1 cellular context compared by ENCODE assay signal in the genomic region with DNA sequence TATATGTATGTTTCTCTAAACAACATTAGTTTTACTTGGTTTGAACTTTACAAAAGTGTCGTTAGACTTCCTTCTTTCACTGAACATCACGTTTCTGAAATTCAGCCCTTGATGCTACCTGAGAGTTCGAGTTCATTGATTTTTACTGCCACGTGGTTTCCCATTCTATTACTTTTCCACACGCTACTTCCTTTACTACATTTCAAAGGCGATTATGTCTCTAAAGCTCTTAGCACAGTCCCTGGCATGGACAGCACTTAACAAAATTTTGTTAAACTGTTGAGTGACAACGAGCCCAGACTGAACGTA.
TF ChIP-seq lines count a peak whose summit lies in the region.

No MANE protein-coding gene starts in this region.

TF ChIP-seq in K562, 482 proteins besides CTCF, POLR2A, EP300 and RAD21 (continued from another document and continues in another):
- TF ChIP-seq, protein P1, sequence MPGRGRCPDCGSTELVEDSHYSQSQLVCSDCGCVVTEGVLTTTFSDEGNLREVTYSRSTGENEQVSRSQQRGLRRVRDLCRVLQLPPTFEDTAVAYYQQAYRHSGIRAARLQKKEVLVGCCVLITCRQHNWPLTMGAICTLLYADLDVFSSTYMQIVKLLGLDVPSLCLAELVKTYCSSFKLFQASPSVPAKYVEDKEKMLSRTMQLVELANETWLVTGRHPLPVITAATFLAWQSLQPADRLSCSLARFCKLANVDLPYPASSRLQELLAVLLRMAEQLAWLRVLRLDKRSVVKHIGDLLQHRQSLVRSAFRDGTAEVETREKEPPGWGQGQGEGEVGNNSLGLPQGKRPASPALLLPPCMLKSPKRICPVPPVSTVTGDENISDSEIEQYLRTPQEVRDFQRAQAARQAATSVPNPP (IDR thresholded peaks at IDR 0.05; ENCODE audit: borderline replicate concordance, insufficient read depth, insufficient read length) = no peak
- TF ChIP-seq SIN3A (IDR thresholded peaks at IDR 0.05; ENCODE audit: borderline replicate concordance in 2 of 2, control insufficient read depth in 1 of 2, low read depth in 2 of 2, low read length in 2 of 2) = no peak
- TF ChIP-seq, protein P2, sequence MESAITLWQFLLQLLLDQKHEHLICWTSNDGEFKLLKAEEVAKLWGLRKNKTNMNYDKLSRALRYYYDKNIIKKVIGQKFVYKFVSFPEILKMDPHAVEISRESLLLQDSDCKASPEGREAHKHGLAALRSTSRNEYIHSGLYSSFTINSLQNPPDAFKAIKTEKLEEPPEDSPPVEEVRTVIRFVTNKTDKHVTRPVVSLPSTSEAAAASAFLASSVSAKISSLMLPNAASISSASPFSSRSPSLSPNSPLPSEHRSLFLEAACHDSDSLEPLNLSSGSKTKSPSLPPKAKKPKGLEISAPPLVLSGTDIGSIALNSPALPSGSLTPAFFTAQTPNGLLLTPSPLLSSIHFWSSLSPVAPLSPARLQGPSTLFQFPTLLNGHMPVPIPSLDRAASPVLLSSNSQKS (CRISPR knock-in tag; IDR thresholded peaks at IDR 0.05) = no peak
- no peak for TF ChIP-seq ZNF354B (CRISPR knock-in tag; IDR thresholded peaks at IDR 0.05)
- no peak for TF ChIP-seq RUNX1 (IDR thresholded peaks at IDR 0.05; ENCODE audit: low read depth)
- TF ChIP-seq NCOR1 (IDR thresholded peaks at IDR 0.05) = no peak
- peak; percentile 34; the same call in 1 of the 2 replicates for TF ChIP-seq RAD51 (IDR thresholded peaks at IDR 0.05; ENCODE audit: borderline replicate concordance, low read depth)
- no peak for TF ChIP-seq KDM5B (IDR thresholded peaks at IDR 0.05; ENCODE audit: insufficient replicate concordance, low read depth, low read length)
- TF ChIP-seq, protein P3, sequence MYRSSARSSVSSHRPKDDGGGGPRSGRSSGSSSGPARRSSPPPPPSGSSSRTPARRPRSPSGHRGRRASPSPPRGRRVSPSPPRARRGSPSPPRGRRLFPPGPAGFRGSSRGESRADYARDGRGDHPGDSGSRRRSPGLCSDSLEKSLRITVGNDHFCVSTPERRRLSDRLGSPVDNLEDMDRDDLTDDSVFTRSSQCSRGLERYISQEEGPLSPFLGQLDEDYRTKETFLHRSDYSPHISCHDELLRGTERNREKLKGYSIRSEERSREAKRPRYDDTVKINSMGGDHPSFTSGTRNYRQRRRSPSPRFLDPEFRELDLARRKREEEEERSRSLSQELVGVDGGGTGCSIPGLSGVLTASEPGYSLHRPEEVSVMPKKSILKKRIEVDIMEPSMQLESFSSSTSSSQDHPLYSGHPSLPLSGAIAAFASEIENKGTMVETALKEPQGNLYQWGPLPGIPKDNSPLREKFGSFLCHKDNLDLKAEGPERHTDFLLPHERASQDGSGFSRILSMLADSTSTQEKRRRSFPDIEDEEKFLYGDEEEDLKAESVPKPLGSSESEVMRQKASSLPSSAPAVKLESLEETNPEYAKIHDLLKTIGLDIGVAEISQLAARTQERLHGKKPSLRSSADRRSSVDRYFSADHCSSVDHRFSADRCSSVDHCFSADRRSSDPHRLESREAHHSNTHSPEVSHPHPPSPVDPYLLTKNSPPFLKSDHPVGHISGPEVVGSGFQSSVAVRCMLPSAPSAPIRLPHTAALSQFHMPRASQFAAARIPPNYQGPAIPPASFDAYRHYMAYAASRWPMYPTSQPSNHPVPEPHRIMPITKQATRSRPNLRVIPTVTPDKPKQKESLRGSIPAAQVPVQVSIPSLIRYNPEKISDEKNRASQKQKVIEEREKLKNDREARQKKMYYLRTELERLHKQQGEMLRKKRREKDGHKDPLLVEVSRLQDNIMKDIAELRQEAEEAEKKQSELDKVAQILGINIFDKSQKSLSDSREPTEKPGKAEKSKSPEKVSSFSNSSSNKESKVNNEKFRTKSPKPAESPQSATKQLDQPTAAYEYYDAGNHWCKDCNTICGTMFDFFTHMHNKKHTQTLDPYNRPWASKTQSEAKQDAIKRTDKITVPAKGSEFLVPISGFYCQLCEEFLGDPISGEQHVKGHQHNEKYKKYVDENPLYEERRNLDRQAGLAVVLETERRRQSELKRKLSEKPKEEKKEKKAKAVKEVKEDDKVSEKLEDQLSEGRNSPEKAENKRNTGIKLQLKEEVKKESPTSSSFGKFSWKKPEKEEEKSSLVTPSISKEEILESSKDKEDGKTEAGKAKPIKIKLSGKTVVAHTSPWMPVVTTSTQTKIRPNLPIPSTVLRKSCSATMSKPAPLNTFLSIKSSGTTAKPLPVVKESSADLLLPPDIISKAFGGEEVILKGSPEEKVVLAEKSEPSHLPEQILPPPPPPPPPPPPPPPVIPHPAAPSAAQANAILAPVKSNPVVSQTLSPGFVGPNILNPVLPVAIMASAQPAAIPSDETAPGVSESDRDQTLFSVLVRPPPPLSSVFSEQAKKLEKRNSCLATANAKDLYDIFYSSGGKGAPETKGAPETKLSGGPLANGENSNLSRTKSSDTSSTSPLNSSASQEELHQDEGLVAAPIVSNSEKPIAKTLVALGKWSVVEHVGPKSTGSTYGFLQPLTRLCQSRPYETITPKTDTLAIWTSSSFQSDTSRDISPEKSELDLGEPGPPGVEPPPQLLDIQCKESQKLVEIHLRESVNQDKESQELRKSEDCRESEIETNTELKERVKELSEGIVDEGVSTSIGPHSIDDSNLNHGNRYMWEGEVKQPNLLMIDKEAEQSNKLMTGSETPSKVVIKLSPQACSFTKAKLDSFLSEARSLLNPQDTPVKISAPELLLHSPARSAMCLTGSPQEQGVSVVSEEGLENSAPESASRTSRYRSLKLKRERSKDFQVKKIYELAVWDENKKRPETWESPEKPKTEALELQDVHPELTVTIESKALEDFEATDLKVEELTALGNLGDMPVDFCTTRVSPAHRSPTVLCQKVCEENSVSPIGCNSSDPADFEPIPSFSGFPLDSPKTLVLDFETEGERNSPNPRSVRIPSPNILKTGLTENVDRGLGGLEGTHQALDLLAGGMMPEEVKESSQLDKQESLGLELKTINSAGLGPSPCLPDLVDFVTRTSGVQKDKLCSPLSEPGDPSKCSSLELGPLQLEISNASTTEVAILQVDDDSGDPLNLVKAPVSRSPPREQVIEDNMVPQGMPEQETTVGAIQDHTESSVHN (IDR thresholded peaks at IDR 0.05; ENCODE audit: borderline replicate concordance in 1 of 2, low read depth in 1 of 2) = peak in 1 of 2 experiments; percentile 26; a peak in 1 of 4 replicates
- TF ChIP-seq RBM39 (optimal IDR thresholded peaks at IDR 0.05; ENCODE audit: low read depth, low read length) = no peak
- TF ChIP-seq, protein P4, sequence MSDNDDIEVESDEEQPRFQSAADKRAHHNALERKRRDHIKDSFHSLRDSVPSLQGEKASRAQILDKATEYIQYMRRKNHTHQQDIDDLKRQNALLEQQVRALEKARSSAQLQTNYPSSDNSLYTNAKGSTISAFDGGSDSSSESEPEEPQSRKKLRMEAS (CRISPR knock-in tag; IDR thresholded peaks at IDR 0.05) = 0 out of 2 replicates have a peak, but pooled peaks have one; percentile 10
- no peak for TF ChIP-seq ZNF444 (CRISPR knock-in tag; IDR thresholded peaks at IDR 0.05)
- 0 out of 4 replicates have a peak, but pooled peaks of 1 of the 2 experiments have one; percentile 25 for TF ChIP-seq ARNT (IDR thresholded peaks at IDR 0.05)
- TF ChIP-seq HDAC2 (IDR thresholded peaks at IDR 0.05) = 0 out of 2 replicates have a peak, but pooled peaks have one; percentile 22
- no peak for TF ChIP-seq SMAD4 (CRISPR knock-in tag; conservative IDR thresholded peaks at IDR 0.05)
- TF ChIP-seq KAT7 (CRISPR knock-in tag; IDR thresholded peaks at IDR 0.05; ENCODE audit: borderline replicate concordance) = no peak
- TF ChIP-seq HDAC1 (IDR thresholded peaks at IDR 0.05) = 0 out of 4 replicates have a peak, but pooled peaks of 1 of the 2 experiments have one; percentile 11
- TF ChIP-seq CHCHD3 (CRISPR knock-in tag; IDR thresholded peaks at IDR 0.05) = no peak
- TF ChIP-seq, protein P5, sequence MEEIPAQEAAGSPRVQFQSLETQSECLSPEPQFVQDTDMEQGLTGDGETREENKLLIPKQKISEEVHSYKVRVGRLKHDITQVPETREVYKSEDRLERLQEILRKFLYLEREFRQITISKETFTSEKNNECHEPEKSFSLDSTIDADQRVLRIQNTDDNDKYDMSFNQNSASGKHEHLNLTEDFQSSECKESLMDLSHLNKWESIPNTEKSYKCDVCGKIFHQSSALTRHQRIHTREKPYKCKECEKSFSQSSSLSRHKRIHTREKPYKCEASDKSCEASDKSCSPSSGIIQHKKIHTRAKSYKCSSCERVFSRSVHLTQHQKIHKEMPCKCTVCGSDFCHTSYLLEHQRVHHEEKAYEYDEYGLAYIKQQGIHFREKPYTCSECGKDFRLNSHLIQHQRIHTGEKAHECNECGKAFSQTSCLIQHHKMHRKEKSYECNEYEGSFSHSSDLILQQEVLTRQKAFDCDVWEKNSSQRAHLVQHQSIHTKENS (CRISPR knock-in tag; IDR thresholded peaks at IDR 0.05) = no peak
- TF ChIP-seq MCM3 (IDR thresholded peaks at IDR 0.05) = no peak
- TF ChIP-seq, protein P6, sequence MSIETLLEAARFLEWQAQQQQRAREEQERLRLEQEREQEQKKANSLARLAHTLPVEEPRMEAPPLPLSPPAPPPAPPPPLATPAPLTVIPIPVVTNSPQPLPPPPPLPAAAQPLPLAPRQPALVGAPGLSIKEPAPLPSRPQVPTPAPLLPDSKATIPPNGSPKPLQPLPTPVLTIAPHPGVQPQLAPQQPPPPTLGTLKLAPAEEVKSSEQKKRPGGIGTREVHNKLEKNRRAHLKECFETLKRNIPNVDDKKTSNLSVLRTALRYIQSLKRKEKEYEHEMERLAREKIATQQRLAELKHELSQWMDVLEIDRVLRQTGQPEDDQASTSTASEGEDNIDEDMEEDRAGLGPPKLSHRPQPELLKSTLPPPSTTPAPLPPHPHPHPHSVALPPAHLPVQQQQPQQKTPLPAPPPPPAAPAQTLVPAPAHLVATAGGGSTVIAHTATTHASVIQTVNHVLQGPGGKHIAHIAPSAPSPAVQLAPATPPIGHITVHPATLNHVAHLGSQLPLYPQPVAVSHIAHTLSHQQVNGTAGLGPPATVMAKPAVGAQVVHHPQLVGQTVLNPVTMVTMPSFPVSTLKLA (conservative IDR thresholded peaks at IDR 0.05) = peak; percentile 40 to 58; a peak in 2 of 4 replicates
- TF ChIP-seq POLR2B (IDR thresholded peaks at IDR 0.05; ENCODE audit: low read depth, partially characterized antibody) = no peak
- TF ChIP-seq, protein P7, sequence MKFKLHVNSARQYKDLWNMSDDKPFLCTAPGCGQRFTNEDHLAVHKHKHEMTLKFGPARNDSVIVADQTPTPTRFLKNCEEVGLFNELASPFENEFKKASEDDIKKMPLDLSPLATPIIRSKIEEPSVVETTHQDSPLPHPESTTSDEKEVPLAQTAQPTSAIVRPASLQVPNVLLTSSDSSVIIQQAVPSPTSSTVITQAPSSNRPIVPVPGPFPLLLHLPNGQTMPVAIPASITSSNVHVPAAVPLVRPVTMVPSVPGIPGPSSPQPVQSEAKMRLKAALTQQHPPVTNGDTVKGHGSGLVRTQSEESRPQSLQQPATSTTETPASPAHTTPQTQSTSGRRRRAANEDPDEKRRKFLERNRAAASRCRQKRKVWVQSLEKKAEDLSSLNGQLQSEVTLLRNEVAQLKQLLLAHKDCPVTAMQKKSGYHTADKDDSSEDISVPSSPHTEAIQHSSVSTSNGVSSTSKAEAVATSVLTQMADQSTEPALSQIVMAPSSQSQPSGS (CRISPR knock-in tag; IDR thresholded peaks at IDR 0.05) = no peak
- TF ChIP-seq NFXL1 (CRISPR knock-in tag; IDR thresholded peaks at IDR 0.05) = no peak
- TF ChIP-seq HMG20B (CRISPR knock-in tag; IDR thresholded peaks at IDR 0.05) = no peak
- TF ChIP-seq, protein P8, sequence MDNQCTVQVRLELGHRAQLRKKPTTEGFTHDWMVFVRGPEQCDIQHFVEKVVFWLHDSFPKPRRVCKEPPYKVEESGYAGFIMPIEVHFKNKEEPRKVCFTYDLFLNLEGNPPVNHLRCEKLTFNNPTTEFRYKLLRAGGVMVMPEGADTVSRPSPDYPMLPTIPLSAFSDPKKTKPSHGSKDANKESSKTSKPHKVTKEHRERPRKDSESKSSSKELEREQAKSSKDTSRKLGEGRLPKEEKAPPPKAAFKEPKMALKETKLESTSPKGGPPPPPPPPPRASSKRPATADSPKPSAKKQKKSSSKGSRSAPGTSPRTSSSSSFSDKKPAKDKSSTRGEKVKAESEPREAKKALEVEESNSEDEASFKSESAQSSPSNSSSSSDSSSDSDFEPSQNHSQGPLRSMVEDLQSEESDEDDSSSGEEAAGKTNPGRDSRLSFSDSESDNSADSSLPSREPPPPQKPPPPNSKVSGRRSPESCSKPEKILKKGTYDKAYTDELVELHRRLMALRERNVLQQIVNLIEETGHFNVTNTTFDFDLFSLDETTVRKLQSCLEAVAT (IDR thresholded peaks at IDR 0.05) = peak in 1 of 2 experiments; percentile 66; a peak in 2 of 4 replicates
- TF ChIP-seq, protein P9, sequence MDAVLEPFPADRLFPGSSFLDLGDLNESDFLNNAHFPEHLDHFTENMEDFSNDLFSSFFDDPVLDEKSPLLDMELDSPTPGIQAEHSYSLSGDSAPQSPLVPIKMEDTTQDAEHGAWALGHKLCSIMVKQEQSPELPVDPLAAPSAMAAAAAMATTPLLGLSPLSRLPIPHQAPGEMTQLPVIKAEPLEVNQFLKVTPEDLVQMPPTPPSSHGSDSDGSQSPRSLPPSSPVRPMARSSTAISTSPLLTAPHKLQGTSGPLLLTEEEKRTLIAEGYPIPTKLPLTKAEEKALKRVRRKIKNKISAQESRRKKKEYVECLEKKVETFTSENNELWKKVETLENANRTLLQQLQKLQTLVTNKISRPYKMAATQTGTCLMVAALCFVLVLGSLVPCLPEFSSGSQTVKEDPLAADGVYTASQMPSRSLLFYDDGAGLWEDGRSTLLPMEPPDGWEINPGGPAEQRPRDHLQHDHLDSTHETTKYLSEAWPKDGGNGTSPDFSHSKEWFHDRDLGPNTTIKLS (IDR thresholded peaks at IDR 0.05; ENCODE audit: borderline replicate concordance, low read depth) = peak; percentile 45; the same call in 1 of the 2 replicates
- TF ChIP-seq NONO (IDR thresholded peaks at IDR 0.05; ENCODE audit: low read depth in 2 of 2, low read length in 1 of 2) = no peak
- TF ChIP-seq EP400 (IDR thresholded peaks at IDR 0.05) = peak; percentile 69; the same call in 1 of the 2 replicates
- no peak for TF ChIP-seq PHB2 (IDR thresholded peaks at IDR 0.05; ENCODE audit: low read depth)
- TF ChIP-seq, protein P10, sequence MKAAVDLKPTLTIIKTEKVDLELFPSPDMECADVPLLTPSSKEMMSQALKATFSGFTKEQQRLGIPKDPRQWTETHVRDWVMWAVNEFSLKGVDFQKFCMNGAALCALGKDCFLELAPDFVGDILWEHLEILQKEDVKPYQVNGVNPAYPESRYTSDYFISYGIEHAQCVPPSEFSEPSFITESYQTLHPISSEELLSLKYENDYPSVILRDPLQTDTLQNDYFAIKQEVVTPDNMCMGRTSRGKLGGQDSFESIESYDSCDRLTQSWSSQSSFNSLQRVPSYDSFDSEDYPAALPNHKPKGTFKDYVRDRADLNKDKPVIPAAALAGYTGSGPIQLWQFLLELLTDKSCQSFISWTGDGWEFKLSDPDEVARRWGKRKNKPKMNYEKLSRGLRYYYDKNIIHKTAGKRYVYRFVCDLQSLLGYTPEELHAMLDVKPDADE (conservative IDR thresholded peaks at IDR 0.05; ENCODE audit: control insufficient read depth, low read depth, low read length) = no peak
- no peak for TF ChIP-seq RBM34 (IDR thresholded peaks at IDR 0.05; ENCODE audit: borderline replicate concordance, insufficient read depth, low read length)
- TF ChIP-seq LARP7 (IDR thresholded peaks at IDR 0.05) = no peak
- no peak for TF ChIP-seq CBX1 (IDR thresholded peaks at IDR 0.05; ENCODE audit: low read depth)
- no peak for TF ChIP-seq MYC (IDR thresholded peaks at IDR 0.05; ENCODE audit: low read depth, low read length)
- TF ChIP-seq MYC (CRISPR knock-in tag; IDR thresholded peaks at IDR 0.05; ENCODE audit: borderline replicate concordance, low read depth) = no peak
- no peak for TF ChIP-seq E2F3 (CRISPR knock-in tag; IDR thresholded peaks at IDR 0.05)
